In genomic region chr6:128889870-128890269, GRCh38 we compare ENCODE assay signal across 25 cellular contexts.
"Had no signal": no experiment of that assay in that cellular context is flagged by ENCODE, and none has a peak within 500 bp of the region (broad histone marks: within the 10 kb centered on the region; RNA-seq: fewer than 3 reads in every experiment).

No MANE protein-coding gene starts in this region.

- H3K27ac ChIP-seq: breast epithelium, tibial nerve had no signal

- H3K4me1 ChIP-seq: breast epithelium had no signal

- H3K9me3 ChIP-seq: breast epithelium, mucosa of descending colon had no signal

- H3K27me3 Mint-ChIP-seq: effector memory CD8-positive, alpha-beta T cell had no signal

- H3K4me1 Mint-ChIP-seq: activated CD4-positive, alpha-beta memory T cell treated with anti-CD3 and anti-CD28 coated beads, Interleukin-2, amount 10 ng/mL, durations not matched to agents 7 days and 5 days; activated CD4-positive, alpha-beta T cell treated with anti-CD3 and anti-CD28 coated beads, Interleukin-2, amount 10 ng/mL, durations not matched to agents 24 days and 14 days; activated naive CD8-positive, alpha-beta T cell treated with anti-CD3 and anti-CD28 coated beads, Interleukin-2, amount 50 U/mL, for 24 hours; activated T-helper 17 cell treated with anti-CD3 and anti-CD28 coated beads, Interleukin-2, amount 50 U/mL, for 72 hours had no signal

- H3K36me3 Mint-ChIP-seq: natural killer cell treated with Interleukin-12 subunit alpha and Interleukin-12 subunit beta and Interleukin-15 and Interleukin-18, amount 100 ng/mL, for 72 hours had no signal

- ATAC-seq: activated naive CD8-positive, alpha-beta T cell treated with anti-CD3 and anti-CD28 coated beads, Interleukin-2, amount 50 U/mL, for 24 hours; activated T-helper 17 cell treated with anti-CD3 and anti-CD28 coated beads, Interleukin-2, amount 50 U/mL, for 72 hours; effector memory CD8-positive, alpha-beta T cell; left lobe of liver; mucosa of descending colon; natural killer cell treated with Interleukin-12 subunit alpha and Interleukin-12 subunit beta and Interleukin-15 and Interleukin-18, amount 100 ng/mL, for 72 hours had no signal

- H3K27me3 ChIP-seq: breast epithelium, tibial nerve had no signal

- H3K9me3 Mint-ChIP-seq: activated CD4-positive, alpha-beta memory T cell treated with anti-CD3 and anti-CD28 coated beads, Interleukin-2, amount 10 ng/mL, durations not matched to agents 7 days and 5 days; activated CD4-positive, alpha-beta T cell treated with anti-CD3 and anti-CD28 coated beads, Interleukin-2, amount 10 ng/mL, durations not matched to agents 24 days and 14 days; activated naive CD8-positive, alpha-beta T cell treated with anti-CD3 and anti-CD28 coated beads, Interleukin-2, amount 50 U/mL, for 24 hours; activated T-cell treated with anti-CD3 and anti-CD28 coated beads, Interleukin-2, amount 50 U/mL, for 24 hours; activated T-helper 17 cell treated with anti-CD3 and anti-CD28 coated beads, Interleukin-2, amount 50 U/mL, for 72 hours; natural killer cell treated with Interleukin-12 subunit alpha and Interleukin-12 subunit beta and Interleukin-15 and Interleukin-18, amount 100 ng/mL, for 72 hours had no signal

- H3K36me3 ChIP-seq: breast epithelium had no signal

- H3K4me3 ChIP-seq: lung, mucosa of descending colon had no signal

- H3K27ac Mint-ChIP-seq: activated CD4-positive, alpha-beta memory T cell treated with anti-CD3 and anti-CD28 coated beads, Interleukin-2, amount 10 ng/mL, durations not matched to agents 7 days and 5 days; activated CD4-positive, alpha-beta T cell treated with anti-CD3 and anti-CD28 coated beads, Interleukin-2, amount 10 ng/mL, durations not matched to agents 24 days and 14 days; activated naive CD8-positive, alpha-beta T cell treated with anti-CD3 and anti-CD28 coated beads, Interleukin-2, amount 50 U/mL, for 24 hours; activated T-cell treated with anti-CD3 and anti-CD28 coated beads, Interleukin-2, amount 50 U/mL, for 24 hours; activated T-helper 17 cell treated with anti-CD3 and anti-CD28 coated beads, Interleukin-2, amount 50 U/mL, for 72 hours; effector memory CD8-positive, alpha-beta T cell; natural killer cell treated with Interleukin-12 subunit alpha and Interleukin-12 subunit beta and Interleukin-15 and Interleukin-18, amount 100 ng/mL, for 72 hours had no signal

- H3K4me3 Mint-ChIP-seq: activated CD4-positive, alpha-beta memory T cell treated with anti-CD3 and anti-CD28 coated beads, Interleukin-2, amount 10 ng/mL, durations not matched to agents 7 days and 5 days; activated CD4-positive, alpha-beta T cell treated with anti-CD3 and anti-CD28 coated beads, Interleukin-2, amount 10 ng/mL, durations not matched to agents 24 days and 14 days; activated naive CD8-positive, alpha-beta T cell treated with anti-CD3 and anti-CD28 coated beads, Interleukin-2, amount 50 U/mL, for 24 hours; activated T-cell treated with anti-CD3 and anti-CD28 coated beads, Interleukin-2, amount 50 U/mL, for 24 hours; activated T-helper 17 cell treated with anti-CD3 and anti-CD28 coated beads, Interleukin-2, amount 50 U/mL, for 72 hours; effector memory CD8-positive, alpha-beta T cell; natural killer cell treated with Interleukin-12 subunit alpha and Interleukin-12 subunit beta and Interleukin-15 and Interleukin-18, amount 100 ng/mL, for 72 hours had no signal

- DNase-seq: activated CD4-positive, alpha-beta memory T cell treated with anti-CD3 and anti-CD28 coated beads, Interleukin-2, amount 10 ng/mL, durations not matched to agents 7 days and 5 days; activated CD4-positive, alpha-beta T cell treated with anti-CD3 and anti-CD28 coated beads, Interleukin-2, amount 10 ng/mL, durations not matched to agents 24 days and 14 days; activated CD4-positive, CD25-positive, alpha-beta regulatory T cell treated with anti-CD3 and anti-CD28 coated beads, Interleukin-2, amount 50 U/mL, for 72 hours; activated CD8-positive, alpha-beta memory T cell treated with anti-CD3 and anti-CD28 coated beads, Interleukin-2, amount 50 U/mL, for 48 hours; activated gamma-delta T cell treated with Interleukin-2 at 50 U/mL for 16 hours; activated naive CD4-positive, alpha-beta T cell treated with anti-CD3 and anti-CD28 coated beads, Interleukin-2, amount 50 U/mL, for 16 hours; activated naive CD8-positive, alpha-beta T cell treated with anti-CD3 and anti-CD28 coated beads, Interleukin-2, amount 50 U/mL, for 24 hours; activated T-cell treated with anti-CD3 and anti-CD28 coated beads, Interleukin-2, amount 50 U/mL, for 24 hours; cerebellar nuclear complex; cortex of kidney; effector memory CD8-positive, alpha-beta T cell; erythroblast; head of caudate nucleus; mucosa of descending colon; posterior cingulate gyrus; stimulated activated CD4-positive, alpha-beta T cell treated with anti-CD3 and anti-CD28 coated beads, Interleukin-15, amount 100 ng/mL, for 24 hours; stimulated activated CD4-positive, alpha-beta T cell treated with anti-CD3 and anti-CD28 coated beads, Interleukin-2, amount 100 ng/mL, for 24 hours; stimulated activated naive CD4-positive, alpha-beta T cell; T-helper 2 cell had no signal
